8 cellular contexts compared by ENCODE assay signal in genomic region chr13:72727417-72728289, GRCh38. TPM values are rescaled to one million over a fixed set of nuclear protein-coding genes. Genes with fewer than 3 reads are reported as not detected.
DNase-seq lines count a peak whose midpoint lies in the region; ATAC-seq, FAIRE-seq and TF ChIP-seq lines count a peak whose summit lies in the region.

BORA (plus strand) TSS chr13:72727923; CDS start chr13:72728941, 1,018 bp downstream.
MZT1 (minus strand) TSS chr13:72727629; CDS start chr13:72727602, 27 bp downstream.

- peak within 1 kb of the TSS; percentile 98 for H3K4me3 Mint-ChIP-seq in astrocyte (ENCODE audit: unreplicated experiment)

- ATAC-seq in GM18511 (IDR thresholded peaks at IDR 0.05; ENCODE audit: unreplicated experiment), result peak; percentile 94
- ATAC-seq in HG03025 (IDR thresholded peaks at IDR 0.05; ENCODE audit: low FRiP score, unreplicated experiment), result peak; percentile 97
- ATAC-seq in right cardiac atrium, result peak; percentile 100

- intact Hi-C loops in right cardiac atrium (cut with DNase I) (no loop called here), vagina (cut with DNase I) (loop anchor here (10.0 kb wide), 1 partner anchor 57 kb away; the partner anchor contains the start of genes DIS3 and PIBF1)

- peaks cover 11% of the 10 kb centered on the region for H4K20me1 ChIP-seq in astrocyte (ENCODE audit: insufficient read depth, low read length)

- peak within 1 kb of the TSS; percentile 75 for H3K27ac ChIP-seq in astrocyte (ENCODE audit: low read depth, low read length)
- H3K27ac ChIP-seq in right cardiac atrium (ENCODE audit: low read length), result peak within 1 kb of the TSS; percentile 41
- peak within 1 kb of the TSS; percentile 50 for H3K27ac ChIP-seq in vagina

- no peaks in the 10 kb centered on the region for H3K27me3 Mint-ChIP-seq in astrocyte (ENCODE audit: low read depth, unreplicated experiment)

- H2AFZ ChIP-seq in astrocyte (ENCODE audit: low read depth, low read length), result peak within 1 kb of the TSS; percentile 93

- H3K79me2 ChIP-seq in astrocyte (ENCODE audit: insufficient read depth, low read length), result peaks cover 82% of the 10 kb centered on the region

- H3K36me3 ChIP-seq in astrocyte (ENCODE audit: insufficient read depth, low read length), result peaks cover 2% of the 10 kb centered on the region
- H3K36me3 ChIP-seq in vagina, result no peaks in the 10 kb centered on the region

- H3K4me3 ChIP-seq in astrocyte (ENCODE audit: insufficient read depth, low read depth, low read length) (peak within 1 kb of the TSS; percentile 88), right cardiac atrium (ENCODE audit: low read length) (peak within 1 kb of the TSS; percentile 79), vagina (peak within 1 kb of the TSS; percentile 73 to 95)

- H3K4me1 ChIP-seq in astrocyte (ENCODE audit: insufficient read depth, low read length) (peaks cover 3% of the 10 kb centered on the region), right cardiac atrium (ENCODE audit: control insufficient read depth, insufficient read depth, low read length) (peaks cover 2% of the 10 kb centered on the region), vagina (peaks cover 21% of the 10 kb centered on the region)

- peaks cover 9% of the 10 kb centered on the region for H3K4me1 Mint-ChIP-seq in astrocyte (ENCODE audit: low read depth, unreplicated experiment)

- DNase-seq in NCI-H2029 treated with DMSO at 0.1 percent for 48 hours (lab: John Stamatoyannopoulos, UW), result peak; percentile 46
- peak; percentile 88 for DNase-seq in T-helper 22 cell (ENCODE audit: low read depth)
- DNase-seq in astrocyte (ENCODE audit: low read depth), result peak; percentile 96
- peak; percentile 97 to 98 (median 98) for DNase-seq in right cardiac atrium
- peak; percentile 93 for DNase-seq in pulmonary artery endothelial cell (ENCODE audit: low read depth, low spot score)
- DNase-seq in vagina (ENCODE audit: extremely low spot score in 2 of 2), result peak in 1 of 2 donors; percentile 95

- peak within 1 kb of the TSS; percentile 88 for H3K9ac ChIP-seq in astrocyte (ENCODE audit: low read length)

- TF ChIP-seq CTCF in astrocyte (IDR thresholded peaks at IDR 0.05; ENCODE audit: insufficient read depth, low read depth, low read length) (no peak), vagina (IDR thresholded peaks at IDR 0.05) (no peak)

- H3K9me3 ChIP-seq in astrocyte (ENCODE audit: insufficient read depth, low read depth, low read length), result no peaks in the 10 kb centered on the region
- H3K9me3 ChIP-seq in right cardiac atrium (ENCODE audit: control insufficient read depth, low read length), result no peaks in the 10 kb centered on the region
- H3K9me3 ChIP-seq in vagina, result no peaks in the 10 kb centered on the region

- no peaks in the 10 kb centered on the region for H3K9me3 Mint-ChIP-seq in astrocyte (ENCODE audit: unreplicated experiment)

- under 1% methylated on average over 71 of the region's 71 CpGs for WGBS in right cardiac atrium

- H3K27me3 ChIP-seq in astrocyte (ENCODE audit: insufficient read depth, low read length), result no peaks in the 10 kb centered on the region
- H3K27me3 ChIP-seq in right cardiac atrium (ENCODE audit: control insufficient read depth, insufficient read depth), result no peaks in the 10 kb centered on the region
- no peaks in the 10 kb centered on the region for H3K27me3 ChIP-seq in vagina

- no peak for TF ChIP-seq POLR2A in vagina (IDR thresholded peaks at IDR 0.05)

- H3K4me2 ChIP-seq in astrocyte (ENCODE audit: low read length), result peak within 1 kb of the TSS; percentile 94

- no peaks in the 10 kb centered on the region for H3K36me3 Mint-ChIP-seq in astrocyte (ENCODE audit: low read depth, unreplicated experiment)

- H3K27ac Mint-ChIP-seq in astrocyte (ENCODE audit: unreplicated experiment), result peak within 1 kb of the TSS; percentile 47

- peak; percentile 99 for FAIRE-seq in astrocyte (lab: Jason Lieb, UNC)

RNA-seq across cellular contexts. Expression of gene BORA, which starts in this region (rescaled TPM):
- total RNA-seq in astrocyte, result 3.3 and 4.8 TPM in 2 replicates
- 1 to 10 TPM in 2 of 4 donors, under 1 TPM in 2; 0.54 to 1.4 (median 1.0) TPM for total RNA-seq in right cardiac atrium
- polyA plus RNA-seq in right cardiac atrium, result 0.70 TPM
- 6.1 and 9.0 TPM in 2 replicates for total RNA-seq in pulmonary artery endothelial cell
- total RNA-seq in vagina, result 1.7 TPM

RNA-seq across cellular contexts. Expression of gene MZT1, which starts in this region (rescaled TPM):
- 12.0 and 13.5 TPM in 2 replicates for total RNA-seq in astrocyte
- 1 to 10 TPM; 6.6 to 8.2 (median 7.4) TPM for total RNA-seq in right cardiac atrium
- polyA plus RNA-seq in right cardiac atrium, result 7.5 TPM
- 16.2 and 20.1 TPM in 2 replicates for total RNA-seq in pulmonary artery endothelial cell
- 3.2 TPM for total RNA-seq in vagina
